Comparison of ENCODE assay signal across 16 cellular contexts in genomic region chr3:149493315-149494021, GRCh38. TPM values are rescaled to one million over a fixed set of nuclear protein-coding genes. Genes with fewer than 3 reads are reported as not detected.
"Had no signal": no experiment of that assay in that cellular context is flagged by ENCODE, and none has a peak within 500 bp of the region (broad histone marks: within the 10 kb centered on the region; RNA-seq: fewer than 3 reads in every experiment).

No MANE protein-coding gene starts in this region.

- H3K4me2 ChIP-seq: hepatocyte had no signal

- H3K9me3 ChIP-seq: esophagus squamous epithelium, right atrium auricular region, transverse colon, vagina had no signal

- H3K4me1 ChIP-seq: transverse colon, vagina had no signal

- H2AFZ ChIP-seq: hepatocyte had no signal

- H3K27ac Mint-ChIP-seq: activated naive CD8-positive, alpha-beta T cell treated with anti-CD3 and anti-CD28 coated beads, Interleukin-2, amount 50 U/mL, for 24 hours; activated T-helper 17 cell treated with anti-CD3 and anti-CD28 coated beads, Interleukin-2, amount 50 U/mL, for 72 hours; natural killer cell had no signal

- FAIRE-seq: small intestine had no signal

- H3K27me3 ChIP-seq: hepatocyte, right atrium auricular region, vagina had no signal

- H3K4me3 Mint-ChIP-seq: activated naive CD8-positive, alpha-beta T cell treated with anti-CD3 and anti-CD28 coated beads, Interleukin-2, amount 50 U/mL, for 24 hours; activated T-helper 17 cell treated with anti-CD3 and anti-CD28 coated beads, Interleukin-2, amount 50 U/mL, for 72 hours; natural killer cell had no signal

- H3K36me3 ChIP-seq: esophagus squamous epithelium, right atrium auricular region, transverse colon, vagina had no signal

- H3K4me3 ChIP-seq: esophagus squamous epithelium, hepatocyte, right atrium auricular region, transverse colon, vagina had no signal

- H3K27ac ChIP-seq: esophagus squamous epithelium, hepatocyte, right atrium auricular region, transverse colon, vagina had no signal

- H3K4me1 Mint-ChIP-seq: activated naive CD8-positive, alpha-beta T cell treated with anti-CD3 and anti-CD28 coated beads, Interleukin-2, amount 50 U/mL, for 24 hours; activated T-helper 17 cell treated with anti-CD3 and anti-CD28 coated beads, Interleukin-2, amount 50 U/mL, for 72 hours; natural killer cell had no signal

- H3K36me3 Mint-ChIP-seq: natural killer cell had no signal

- DNase-seq: cortex of kidney; effector CD4-positive, alpha-beta T cell; esophagus squamous epithelium; small intestine; stimulated activated naive CD4-positive, alpha-beta T cell had no signal

- H3K79me2 ChIP-seq: hepatocyte had no signal

- H3K9me3 Mint-ChIP-seq: activated naive CD8-positive, alpha-beta T cell treated with anti-CD3 and anti-CD28 coated beads, Interleukin-2, amount 50 U/mL, for 24 hours; activated T-helper 17 cell treated with anti-CD3 and anti-CD28 coated beads, Interleukin-2, amount 50 U/mL, for 72 hours; natural killer cell had no signal

RNA-seq across cellular contexts. Expression of gene TM4SF4, which starts 19.0 kb away (rescaled TPM):
- total RNA-seq: activated T-helper 17 cell treated with anti-CD3 and anti-CD28 coated beads, Interleukin-2, amount 50 U/mL, for 72 hours; aorta; endothelial cell of umbilical vein; esophagus squamous epithelium; glomerular endothelial cell; mammary epithelial cell; natural killer cell; right atrium auricular region; vagina had no signal
- polyA plus RNA-seq: endothelial cell of umbilical vein, mammary epithelial cell had no signal
